Comparison of ENCODE assay signal across 17 cellular contexts in the genomic region with DNA sequence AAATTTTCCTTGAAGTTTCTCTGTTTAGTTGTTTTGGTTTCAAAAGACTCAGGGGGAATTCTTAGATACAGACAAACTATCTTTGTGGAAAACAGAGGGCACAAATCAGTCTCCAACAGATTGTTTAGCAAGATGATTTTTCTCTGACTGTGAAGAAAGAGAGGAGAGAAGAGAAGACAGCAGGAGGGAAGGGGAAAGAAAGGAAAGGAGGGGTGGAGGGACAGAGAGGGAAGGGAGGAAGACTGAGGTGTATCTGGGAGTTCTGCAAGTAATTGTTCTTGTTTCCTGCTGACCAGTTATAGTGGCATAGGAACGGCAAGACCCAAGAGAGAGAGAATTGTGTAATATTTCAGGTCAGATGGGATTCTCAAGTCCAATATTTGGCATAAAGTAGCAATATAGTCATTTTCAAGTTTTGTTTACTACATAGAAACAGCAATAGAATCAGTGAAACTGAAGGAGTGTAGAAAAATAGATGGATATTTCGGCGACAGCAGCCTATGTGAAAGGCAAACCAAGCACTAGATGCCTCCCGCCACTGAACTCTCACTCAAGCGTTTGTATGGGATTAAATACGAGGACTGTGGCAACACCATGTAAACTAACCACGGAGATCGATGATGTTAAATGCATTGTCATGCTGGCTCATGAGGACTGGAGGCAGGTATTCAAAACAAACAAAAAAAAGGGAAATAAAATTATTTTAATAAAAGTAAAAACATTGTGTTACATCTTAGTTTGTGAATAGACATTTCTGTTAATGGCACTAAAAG.
A peak's percentile ranks its signal among the peaks of the same experiment; 100 is the strongest.
DNase-seq lines count a peak whose midpoint lies in the region; ATAC-seq and TF ChIP-seq lines count a peak whose summit lies in the region.
"Had no signal": no experiment of that assay in that cellular context is flagged by ENCODE, and none has a peak within 500 bp of the region (broad histone marks: within the 10 kb centered on the region; RNA-seq: fewer than 3 reads in every experiment).

No MANE protein-coding gene starts in this region.

- H2AFZ ChIP-seq in ACC112 (ENCODE audit: low read length, unreplicated experiment) (peak overlapping the region; percentile 26), mesenchymal stem cell (ENCODE audit: low read depth, low read length) (no peak overlapping the region)

- no peak overlapping the region for H2BK5ac ChIP-seq in mesenchymal stem cell (ENCODE audit: low read depth, low read length, poor library complexity, severe bottlenecking)

- H3K36me3 ChIP-seq in ACC112 (ENCODE audit: insufficient read depth, low read length) (no peaks in the 10 kb centered on the region), H7 (replicated peaks; ENCODE audit: control insufficient read depth, insufficient read depth, low read length) (no peaks in the 10 kb centered on the region), mesenchymal stem cell (ENCODE audit: control insufficient read depth in 1 of 2, insufficient read depth in 2 of 2, low read depth in 1 of 2, low read length in 2 of 2) (no peaks in the 10 kb centered on the region), ovary (no peaks in the 10 kb centered on the region)
- H3K36me3 ChIP-seq: SJCRH30 had no signal

- DNase-seq in H7 = peak; percentile 1
- DNase-seq in WTC11 (ENCODE audit: low spot score) = no peak
- no peak for DNase-seq in mesenchymal stem cell
- no peak for DNase-seq in NK-92 (lab: John Stamatoyannopoulos, UW; ENCODE audit: unreplicated experiment)
- no peak for DNase-seq in HT-29 (ENCODE audit: low spot score)
- no peak for DNase-seq in ovary
- no peak for DNase-seq in activated CD8-positive, alpha-beta T cell treated with anti-CD3 and anti-CD28 coated beads, Interleukin-2, amount 10 ng/mL, durations not matched to agents 7 days and 5 days
- DNase-seq: ACHN; AML-193; CD4-positive, CD25-positive, alpha-beta regulatory T cell; NCI-H1417 treated with DMSO at 0.1 percent for 48 hours; NCI-H2029; NCI-H524; PC-3; SJCRH30 had no signal

- no peak overlapping the region for H2BK12ac ChIP-seq in mesenchymal stem cell (ENCODE audit: low read length in 2 of 2)

- TF ChIP-seq POLR2A in ovary (IDR thresholded peaks at IDR 0.05) = no peak

- no peaks in the 10 kb centered on the region for H3K79me2 ChIP-seq in ACC112 (ENCODE audit: control insufficient read depth, insufficient read depth, low read length, unreplicated experiment)

- no peak overlapping the region for H3K4me3 Mint-ChIP-seq in WTC11
- H3K4me3 Mint-ChIP-seq in activated CD8-positive, alpha-beta T cell treated with anti-CD3 and anti-CD28 coated beads, Interleukin-2, amount 10 ng/mL, durations not matched to agents 7 days and 5 days = no peak overlapping the region
- H3K4me3 Mint-ChIP-seq: CD4-positive, CD25-positive, alpha-beta regulatory T cell had no signal

- H3K4me2 ChIP-seq in mesenchymal stem cell (ENCODE audit: low read length, poor library complexity, severe bottlenecking) = no peak overlapping the region

- no peaks in the 10 kb centered on the region for H3K36me3 Mint-ChIP-seq in WTC11
- H3K36me3 Mint-ChIP-seq in activated CD8-positive, alpha-beta T cell treated with anti-CD3 and anti-CD28 coated beads, Interleukin-2, amount 10 ng/mL, durations not matched to agents 7 days and 5 days (ENCODE audit: low read depth) = no peaks in the 10 kb centered on the region
- H3K36me3 Mint-ChIP-seq: CD4-positive, CD25-positive, alpha-beta regulatory T cell had no signal

- H3K9me3 Mint-ChIP-seq in WTC11 = no peaks in the 10 kb centered on the region
- H3K9me3 Mint-ChIP-seq in activated CD8-positive, alpha-beta T cell treated with anti-CD3 and anti-CD28 coated beads, Interleukin-2, amount 10 ng/mL, durations not matched to agents 7 days and 5 days (ENCODE audit: insufficient read depth) = no peaks in the 10 kb centered on the region

- H2AK5ac ChIP-seq in mesenchymal stem cell (ENCODE audit: low read length, severe bottlenecking) = peak overlapping the region; percentile 80

- no peak overlapping the region for H4K91ac ChIP-seq in mesenchymal stem cell (ENCODE audit: low read length)

- H3K27me3 Mint-ChIP-seq in WTC11 (ENCODE audit: low read depth) = peaks cover 43% of the 10 kb centered on the region
- H3K27me3 Mint-ChIP-seq in activated CD8-positive, alpha-beta T cell treated with anti-CD3 and anti-CD28 coated beads, Interleukin-2, amount 10 ng/mL, durations not matched to agents 7 days and 5 days (ENCODE audit: low read depth) = no peaks in the 10 kb centered on the region
- H3K27me3 Mint-ChIP-seq: CD4-positive, CD25-positive, alpha-beta regulatory T cell had no signal

- no peak overlapping the region for H3K14ac ChIP-seq in mesenchymal stem cell (ENCODE audit: low read length in 2 of 2)

- WGBS in mesenchymal stem cell = 86% methylated on average over 8 of the region's 8 CpGs
- 87 to 90% (median 89%) methylated on average over 8 of the region's 8 CpGs for WGBS in ovary, 3 donors

- no peak overlapping the region for H3K4ac ChIP-seq in mesenchymal stem cell (ENCODE audit: low read depth in 1 of 2, low read length in 2 of 2)

- intact Hi-C loops in ovary (cut with DNase I) = no loop called here

- H3K27ac Mint-ChIP-seq in WTC11 = peak overlapping the region; percentile 11; the same call in 1 of the 2 replicates
- H3K27ac Mint-ChIP-seq in activated CD8-positive, alpha-beta T cell treated with anti-CD3 and anti-CD28 coated beads, Interleukin-2, amount 10 ng/mL, durations not matched to agents 7 days and 5 days = no peak overlapping the region
- H3K27ac Mint-ChIP-seq: CD4-positive, CD25-positive, alpha-beta regulatory T cell had no signal

- peaks cover 20% of the 10 kb centered on the region for H3K4me1 ChIP-seq in ACC112 (ENCODE audit: control insufficient read depth, insufficient read depth, low read length, unreplicated experiment)
- H3K4me1 ChIP-seq in mesenchymal stem cell (ENCODE audit: control insufficient read depth, insufficient read depth, low read depth, low read length) = peaks cover 3% of the 10 kb centered on the region
- H3K4me1 ChIP-seq in ovary (ENCODE audit: insufficient read depth) = no peaks in the 10 kb centered on the region

- no peaks in the 10 kb centered on the region for H3K9me3 ChIP-seq in mesenchymal stem cell (ENCODE audit: control insufficient read depth, low read length)
- no peaks in the 10 kb centered on the region for H3K9me3 ChIP-seq in ovary
- H3K9me3 ChIP-seq: SJCRH30 had no signal

- no peak for TF ChIP-seq CTCF in WTC11 (IDR thresholded peaks at IDR 0.05)
- TF ChIP-seq CTCF in ovary (IDR thresholded peaks at IDR 0.05) = no peak

- H3K27ac ChIP-seq in ACC112 (ENCODE audit: low read depth, low read length) (no peak overlapping the region), mesenchymal stem cell (ENCODE audit: low read length, poor library complexity, severe bottlenecking) (no peak overlapping the region), ovary (no peak overlapping the region)
- H3K27ac ChIP-seq: SJCRH30 had no signal

- H3K4me1 Mint-ChIP-seq in WTC11 = peaks cover 21% of the 10 kb centered on the region
- H3K4me1 Mint-ChIP-seq in activated CD8-positive, alpha-beta T cell treated with anti-CD3 and anti-CD28 coated beads, Interleukin-2, amount 10 ng/mL, durations not matched to agents 7 days and 5 days (ENCODE audit: low read depth) = no peaks in the 10 kb centered on the region
- H3K4me1 Mint-ChIP-seq: CD4-positive, CD25-positive, alpha-beta regulatory T cell had no signal

- no peak overlapping the region for H3K23ac ChIP-seq in mesenchymal stem cell (ENCODE audit: low read length in 2 of 2)

- H3K18ac ChIP-seq in mesenchymal stem cell (ENCODE audit: low read depth in 1 of 2, low read length in 2 of 2) = no peak overlapping the region

- H4K8ac ChIP-seq in mesenchymal stem cell (ENCODE audit: low read length) = no peak overlapping the region

- H2BK120ac ChIP-seq in mesenchymal stem cell (ENCODE audit: low read depth, low read length) = no peak overlapping the region

- TF ChIP-seq EP300 in ovary (IDR thresholded peaks at IDR 0.05) = no peak

- no peak overlapping the region for H3K9ac ChIP-seq in mesenchymal stem cell (ENCODE audit: low read length)

- ATAC-seq in WTC11 = peak; percentile 89
- no peak for ATAC-seq in activated CD8-positive, alpha-beta T cell treated with anti-CD3 and anti-CD28 coated beads, Interleukin-2, amount 10 ng/mL, durations not matched to agents 7 days and 5 days
- ATAC-seq: HCT116, PC-3 had no signal

- no peaks in the 10 kb centered on the region for H3K79me1 ChIP-seq in mesenchymal stem cell (replicated peaks; ENCODE audit: low read length, poor library complexity, severe bottlenecking)

- H3K4me3 ChIP-seq in ACC112 (ENCODE audit: low read depth, low read length) = no peak overlapping the region
- no peak overlapping the region for H3K4me3 ChIP-seq in H7 (ENCODE audit: insufficient read depth, low read depth, low read length)
- no peak overlapping the region for H3K4me3 ChIP-seq in mesenchymal stem cell (ENCODE audit: insufficient read depth in 1 of 2, low read depth in 1 of 2, low read length in 2 of 2)
- no peak overlapping the region for H3K4me3 ChIP-seq in ovary
- H3K4me3 ChIP-seq: SJCRH30 had no signal

- CTCF ChIA-PET in WTC11 (lab: Charles Lee) = no interaction called here
- CTCF ChIA-PET in activated CD8-positive, alpha-beta T cell treated with anti-CD3 and anti-CD28 coated beads, Interleukin-2, amount 10 ng/mL, durations not matched to agents 7 days and 5 days (lab: Charles Lee) = no interaction called here

- POLR2A ChIA-PET in WTC11 (lab: Charles Lee) = no interaction called here
- POLR2A ChIA-PET in activated CD8-positive, alpha-beta T cell treated with anti-CD3 and anti-CD28 coated beads, Interleukin-2, amount 10 ng/mL, durations not matched to agents 7 days and 5 days (lab: Charles Lee) = no interaction called here

- H2BK15ac ChIP-seq in mesenchymal stem cell (ENCODE audit: low read depth, poor library complexity, severe bottlenecking) = no peak overlapping the region

- no peaks in the 10 kb centered on the region for H3K27me3 ChIP-seq in ACC112 (ENCODE audit: insufficient read depth, low read length)
- no peaks in the 10 kb centered on the region; the same call in 1 of the 2 replicates for H3K27me3 ChIP-seq in H7 (ENCODE audit: control insufficient read depth, insufficient read depth, low read length)
- H3K27me3 ChIP-seq in mesenchymal stem cell (ENCODE audit: control insufficient read depth in 1 of 2, insufficient read depth in 1 of 2, low read length in 2 of 2) = no peaks in the 10 kb centered on the region
- no peaks in the 10 kb centered on the region for H3K27me3 ChIP-seq in ovary
- H3K27me3 ChIP-seq: SJCRH30 had no signal

TF ChIP-seq in WTC11, 78 proteins besides CTCF, POLR2A, EP300 and RAD21 (continues in another document):
- TF ChIP-seq JUN (CRISPR knock-in tag; IDR thresholded peaks at IDR 0.05) (no peak), FOXJ3 (CRISPR knock-in tag; IDR thresholded peaks at IDR 0.05; ENCODE audit: borderline replicate concordance) (no peak), NFATC4 (CRISPR knock-in tag; IDR thresholded peaks at IDR 0.05) (no peak)
- TF ChIP-seq, protein P1, sequence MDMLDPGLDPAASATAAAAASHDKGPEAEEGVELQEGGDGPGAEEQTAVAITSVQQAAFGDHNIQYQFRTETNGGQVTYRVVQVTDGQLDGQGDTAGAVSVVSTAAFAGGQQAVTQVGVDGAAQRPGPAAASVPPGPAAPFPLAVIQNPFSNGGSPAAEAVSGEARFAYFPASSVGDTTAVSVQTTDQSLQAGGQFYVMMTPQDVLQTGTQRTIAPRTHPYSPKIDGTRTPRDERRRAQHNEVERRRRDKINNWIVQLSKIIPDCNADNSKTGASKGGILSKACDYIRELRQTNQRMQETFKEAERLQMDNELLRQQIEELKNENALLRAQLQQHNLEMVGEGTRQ (CRISPR knock-in tag; IDR thresholded peaks at IDR 0.05) = no peak
